In genomic region chr21:32411366-32412161, GRCh38 we compare ENCODE assay signal across 8 cellular contexts. TPM values are rescaled to one million over a fixed set of nuclear protein-coding genes. Genes with fewer than 3 reads are reported as not detected.
DNase-seq lines count a peak whose midpoint lies in the region; ATAC-seq, FAIRE-seq and TF ChIP-seq lines count a peak whose summit lies in the region.

No MANE protein-coding gene starts in this region.

- no peak for FAIRE-seq in HTR-8/SVneo (lab: Jason Lieb, UNC)

- no peak for TF ChIP-seq CTCF in psoas muscle (IDR thresholded peaks at IDR 0.05)

- peaks cover 7% of the 10 kb centered on the region for H3K4me1 ChIP-seq in psoas muscle

- H3K9me3 ChIP-seq in psoas muscle, result no peaks in the 10 kb centered on the region

- DNase-seq in HTR-8/SVneo (ENCODE audit: insufficient read length, low spot score) (peak; percentile 48), T-helper 2 cell (peak; percentile 19 to 75 (median 51)), hepatic stellate cell (ENCODE audit: low spot score) (peak; percentile 45), psoas muscle (peak; percentile 93 to 95), ureter (ENCODE audit: low spot score) (peak; percentile 94)

- H3K27me3 ChIP-seq in psoas muscle (ENCODE audit: insufficient read depth in 3 of 3, low read length in 2 of 3), result no peaks in the 10 kb centered on the region

- ATAC-seq in psoas muscle, result peak; percentile 78 to 92 (median 89)
- no peak for ATAC-seq in GM21367 (IDR thresholded peaks at IDR 0.05; ENCODE audit: unreplicated experiment)
- no peak for ATAC-seq in GM21390 (IDR thresholded peaks at IDR 0.05; ENCODE audit: unreplicated experiment)

- no peaks in the 10 kb centered on the region for H3K36me3 ChIP-seq in psoas muscle (ENCODE audit: insufficient read depth in 1 of 2, low read depth in 1 of 2)

- peak overlapping the region; percentile 97 for H3K27ac ChIP-seq in angular gyrus (ENCODE audit: low read depth, low read length)
- H3K27ac ChIP-seq in psoas muscle, result peak overlapping the region; percentile 82

- 2 to 4% (median 3%) methylated on average over 56 to 63 of the region's 63 CpGs for WGBS in psoas muscle, 3 donors

- peak overlapping the region; percentile 86 for H3K4me3 ChIP-seq in psoas muscle

- intact Hi-C loops in psoas muscle (cut with DNase I), result loop anchor here (2.0 to 5.0 kb wide), 2 partner anchors 46 to 157 kb away; no protein-coding TSS in a partner anchor

RNA-seq across cellular contexts. Expression of gene EVA1C, which starts 0.9 kb away (rescaled TPM):
- total RNA-seq in psoas muscle, result 10 to 100 TPM in 1 of 4 donors, 1 to 10 TPM in 3; 5.5 to 10.7 (median 7.3) TPM
- 1 to 10 TPM; 5.6 to 9.7 (median 5.8) TPM for polyA plus RNA-seq in psoas muscle
- 55.3 TPM for total RNA-seq in ureter

RNA-seq across cellular contexts. Expression of gene URB1, which starts 18.8 kb away (rescaled TPM):
- 10 to 100 TPM; 12.9 to 19.8 (median 17.9) TPM for total RNA-seq in psoas muscle
- polyA plus RNA-seq in psoas muscle, result 1 to 10 TPM; 4.8 to 9.5 (median 8.1) TPM
- 34.6 TPM for total RNA-seq in ureter

Comparison
In these comparisons a context has a peak if more than half of its experiments do, and no peak if none do; other contexts are left out.
1. ATAC-seq: peak in psoas muscle (4 of 4); none in GM21367 (single experiment) and GM21390 (single experiment).
2. Peak in every context shown above with its lines, with median percentiles within 50 percentile points of each other: DNase-seq.